Comparison of ENCODE assay signal across 9 cellular contexts in genomic region chr6:130202782-130203181, GRCh38. TPM values are rescaled to one million over a fixed set of nuclear protein-coding genes. Genes with fewer than 3 reads are reported as not detected.
A peak's percentile ranks its signal among the peaks of the same experiment; 100 is the strongest.
DNase-seq lines count a peak whose midpoint lies in the region; ATAC-seq and TF ChIP-seq lines count a peak whose summit lies in the region.
"Had no signal": no experiment of that assay in that cellular context is flagged by ENCODE, and none has a peak within 500 bp of the region (broad histone marks: within the 10 kb centered on the region; RNA-seq: fewer than 3 reads in every experiment).

No MANE protein-coding gene starts in this region.

- WGBS in HUES64 = 54% methylated on average over 6 of the region's 6 CpGs

- DNase-seq in mucosa of descending colon (no peak), inferior parietal cortex (ENCODE audit: extremely low spot score) (no peak), mucosa of gallbladder (ENCODE audit: low spot score) (no peak), SHP77 (lab: John Stamatoyannopoulos, UW) (no peak), D341Med (ENCODE audit: low spot score) (no peak)
- DNase-seq: naive B cell had no signal

- ATAC-seq in GM18861 (IDR thresholded peaks at IDR 0.05; ENCODE audit: unreplicated experiment) (peak; percentile 47), GM21619 (IDR thresholded peaks at IDR 0.05; ENCODE audit: unreplicated experiment) (peak; percentile 88), mucosa of descending colon (peak; percentile 41)

- H3K4me3 ChIP-seq in HUES64 (ENCODE audit: low read length) = no peak overlapping the region
- no peak overlapping the region for H3K4me3 ChIP-seq in mucosa of descending colon

- intact Hi-C loops in mucosa of descending colon (cut with DNase I, micrococcal nuclease) = no loop called here

- H3K27me3 ChIP-seq in HUES64 (ENCODE audit: insufficient read depth, low read length) = no peaks in the 10 kb centered on the region

- H3K36me3 ChIP-seq in HUES64 (ENCODE audit: insufficient read depth, low read length) = no peaks in the 10 kb centered on the region
- no peaks in the 10 kb centered on the region for H3K36me3 ChIP-seq in mucosa of descending colon (ENCODE audit: low read depth)

- no peak for TF ChIP-seq CTCF in mucosa of descending colon (IDR thresholded peaks at IDR 0.05)

- no peak overlapping the region for H3K9ac ChIP-seq in HUES64 (ENCODE audit: low read depth, low read length)

- H3K9me3 ChIP-seq in HUES64 (ENCODE audit: insufficient read depth, low read depth, low read length) (no peaks in the 10 kb centered on the region), mucosa of descending colon (no peaks in the 10 kb centered on the region)

- peak overlapping the region; percentile 71 for H3K27ac ChIP-seq in HUES64 (ENCODE audit: low read depth, low read length)

- H3K4me1 ChIP-seq in HUES64 (ENCODE audit: insufficient read depth, low read length) = peaks cover 21% of the 10 kb centered on the region
- H3K4me1 ChIP-seq in mucosa of descending colon (ENCODE audit: low read depth) = no peaks in the 10 kb centered on the region

RNA-seq across cellular contexts. Expression of gene SAMD3, which starts 20.0 kb away (rescaled TPM):
- polyA plus RNA-seq in HUES64 (2013, experiment 1 of 2) = 6.1 TPM
- 9.4 TPM for polyA plus RNA-seq in HUES64 (2013, experiment 2 of 2)
- total RNA-seq in mucosa of descending colon (1 to 10 TPM in 2 of 3 donors, under 1 TPM in 1; 0.90 to 5.4 (median 1.7) TPM), mucosa of gallbladder (2.2 TPM)
